11 cellular contexts compared by ENCODE assay signal in genomic region chr10:119289227-119289925, GRCh38.
DNase-seq lines count a peak whose midpoint lies in the region; ATAC-seq and TF ChIP-seq lines count a peak whose summit lies in the region.
"Had no signal": no experiment of that assay in that cellular context is flagged by ENCODE, and none has a peak within 500 bp of the region (broad histone marks: within the 10 kb centered on the region; RNA-seq: fewer than 3 reads in every experiment).

No MANE protein-coding gene starts in this region.

- H3K27me3 ChIP-seq in breast epithelium (no peaks in the 10 kb centered on the region), endodermal cell (ENCODE audit: control insufficient read depth, insufficient read depth, low read length, poor library complexity, severe bottlenecking) (peaks cover 13% of the 10 kb centered on the region), upper lobe of left lung (no peaks in the 10 kb centered on the region)

- H3K36me3 ChIP-seq in breast epithelium (no peaks in the 10 kb centered on the region), endodermal cell (ENCODE audit: control insufficient read depth, insufficient read depth, low read length) (no peaks in the 10 kb centered on the region), upper lobe of left lung (no peaks in the 10 kb centered on the region)

- TF ChIP-seq EP300 in upper lobe of left lung (IDR thresholded peaks at IDR 0.05), result peak in 1 of 4 donors; percentile 82

- 72 to 91% methylated on average over 2 to 7 of the region's 8 CpGs for WGBS in endodermal cell (ENCODE audit: insufficient coverage in 1 of 2, insufficient read length in 1 of 2), 2 experiments
- WGBS in upper lobe of left lung, 2 donors, result 55 to 81% methylated on average over 6 to 8 of the region's 8 CpGs

- H3K36me3 Mint-ChIP-seq in MCF 10A (ENCODE audit: insufficient read depth, unreplicated experiment) (no peaks in the 10 kb centered on the region), endodermal cell (ENCODE audit: low read depth) (no peaks in the 10 kb centered on the region), naive B cell (no peaks in the 10 kb centered on the region)

- H3K4me1 ChIP-seq in breast epithelium (peaks cover 10 to 18% of the 10 kb centered on the region in 2 donors), endodermal cell (ENCODE audit: control insufficient read depth, insufficient read depth, low read length) (peaks cover 6% of the 10 kb centered on the region), upper lobe of left lung (peaks cover 61 to 78% (median 69%) of the 10 kb centered on the region in 4 donors)

- BruUV-seq in MCF 10A (replicated peaks; lab: Mats Ljungman, UMichigan), result no TSS peak

- ATAC-seq in naive B cell (ENCODE audit: low read depth in 2 of 2) (peak; percentile 24 to 40), upper lobe of left lung (ENCODE audit: low FRiP score in 2 of 2) (peak in 1 of 2 donors; percentile 31), GM19328 (IDR thresholded peaks at IDR 0.05; ENCODE audit: unreplicated experiment) (no peak)
- ATAC-seq: stimulated activated naive CD8-positive, alpha-beta T cell treated with anti-CD3 and anti-CD28 coated beads, Interleukin-15, Interleukin-2, amounts not matched to agents 100 U/mL and 50 U/mL, for 24 hours had no signal

- CTCF ChIA-PET in MCF 10A (lab: Yijun Ruan, JAX), result no interaction called here

- no peak overlapping the region for H3K9ac ChIP-seq in endodermal cell (ENCODE audit: extremely low read depth, low read length, poor library complexity, severe bottlenecking)

- H3K27me3 Mint-ChIP-seq in MCF 10A (ENCODE audit: insufficient read depth, unreplicated experiment), result peaks cover 25% of the 10 kb centered on the region
- peaks cover 9% of the 10 kb centered on the region for H3K27me3 Mint-ChIP-seq in endodermal cell (ENCODE audit: insufficient read depth)
- no peaks in the 10 kb centered on the region for H3K27me3 Mint-ChIP-seq in naive B cell

- POLR2A ChIA-PET in MCF 10A (lab: Yijun Ruan, JAX), result no interaction called here

- H3K4me3 ChIP-seq in breast epithelium, result no peak overlapping the region
- H3K4me3 ChIP-seq in endodermal cell (ENCODE audit: low read length), result no peak overlapping the region
- H3K4me3 ChIP-seq in upper lobe of left lung, result no peak overlapping the region
- H3K4me3 ChIP-seq: SK-N-MC had no signal

- H3K9me3 Mint-ChIP-seq in MCF 10A (ENCODE audit: unreplicated experiment) (no peaks in the 10 kb centered on the region), endodermal cell (no peaks in the 10 kb centered on the region), naive B cell (peaks cover 0 to 4% (median 0%) of the 10 kb centered on the region in 7 donors)

- TF ChIP-seq POLR2A in breast epithelium (IDR thresholded peaks at IDR 0.05), result no peak
- no peak for TF ChIP-seq POLR2A in upper lobe of left lung (IDR thresholded peaks at IDR 0.05)

- DNase-seq in breast epithelium (ENCODE audit: low spot score in 2 of 2) (no peak), MCF 10A (ENCODE audit: unreplicated experiment) (no peak), endodermal cell (no peak), naive B cell (no peak), upper lobe of left lung (no peak), HPDE6-E6E7 (ENCODE audit: extremely low spot score) (no peak)
- no peak for DNase-seq in stimulated activated CD8-positive, alpha-beta memory T cell treated with anti-CD3 and anti-CD28 coated beads, Interleukin-4, amount 100 ng/mL, for 48 hours
- DNase-seq: NCI-H345; stimulated activated naive CD8-positive, alpha-beta T cell treated with anti-CD3 and anti-CD28 coated beads, Interleukin-15, Interleukin-2, amounts not matched to agents 100 U/mL and 50 U/mL, for 24 hours had no signal

- H3K4me1 Mint-ChIP-seq in MCF 10A (ENCODE audit: insufficient read depth, unreplicated experiment) (peaks cover 16% of the 10 kb centered on the region), endodermal cell (peaks cover 22% of the 10 kb centered on the region), naive B cell (peaks cover 76 to 92% (median 80%) of the 10 kb centered on the region in 3 donors)

- H3K27ac ChIP-seq in breast epithelium (peak overlapping the region; percentile 54 to 71), endodermal cell (ENCODE audit: low read depth, low read length) (no peak overlapping the region), upper lobe of left lung (peak overlapping the region; percentile 68 to 83 (median 74))
- H3K27ac ChIP-seq: SK-N-MC had no signal

- intact Hi-C loops in breast epithelium (cut with DNase I; ENCODE audit: low total_unique reads) (no loop called here), MCF 10A (cut with micrococcal nuclease) (no loop called here)

- H3K4me3 Mint-ChIP-seq in MCF 10A (ENCODE audit: unreplicated experiment) (no peak overlapping the region), endodermal cell (no peak overlapping the region), naive B cell (peak overlapping the region in 5 of 8 donors; percentile 22 to 65 (median 56))

- TF ChIP-seq CTCF in breast epithelium (IDR thresholded peaks at IDR 0.05) (no peak), MCF 10A (IDR thresholded peaks at IDR 0.05; ENCODE audit: unreplicated experiment) (no peak), endodermal cell (conservative IDR thresholded peaks at IDR 0.05) (no peak), upper lobe of left lung (IDR thresholded peaks at IDR 0.05) (no peak)

- H3K27ac Mint-ChIP-seq in MCF 10A (ENCODE audit: low read depth, unreplicated experiment) (no peak overlapping the region), endodermal cell (peak overlapping the region; percentile 36), naive B cell (peak overlapping the region; percentile 56 to 96 (median 89))

- no peaks in the 10 kb centered on the region for H3K9me3 ChIP-seq in breast epithelium
- H3K9me3 ChIP-seq in endodermal cell (ENCODE audit: control insufficient read depth, low read length), result no peaks in the 10 kb centered on the region
- no peaks in the 10 kb centered on the region for H3K9me3 ChIP-seq in upper lobe of left lung

Comparison
In these comparisons a context has a peak if more than half of its experiments do, and no peak if none do; other contexts are left out.
1. H3K4me3 Mint-ChIP-seq: peak in naive B cell (5 of 8); none in MCF 10A (single experiment) and endodermal cell (single experiment).